1 cellular context compared by ENCODE assay signal in the genomic region with DNA sequence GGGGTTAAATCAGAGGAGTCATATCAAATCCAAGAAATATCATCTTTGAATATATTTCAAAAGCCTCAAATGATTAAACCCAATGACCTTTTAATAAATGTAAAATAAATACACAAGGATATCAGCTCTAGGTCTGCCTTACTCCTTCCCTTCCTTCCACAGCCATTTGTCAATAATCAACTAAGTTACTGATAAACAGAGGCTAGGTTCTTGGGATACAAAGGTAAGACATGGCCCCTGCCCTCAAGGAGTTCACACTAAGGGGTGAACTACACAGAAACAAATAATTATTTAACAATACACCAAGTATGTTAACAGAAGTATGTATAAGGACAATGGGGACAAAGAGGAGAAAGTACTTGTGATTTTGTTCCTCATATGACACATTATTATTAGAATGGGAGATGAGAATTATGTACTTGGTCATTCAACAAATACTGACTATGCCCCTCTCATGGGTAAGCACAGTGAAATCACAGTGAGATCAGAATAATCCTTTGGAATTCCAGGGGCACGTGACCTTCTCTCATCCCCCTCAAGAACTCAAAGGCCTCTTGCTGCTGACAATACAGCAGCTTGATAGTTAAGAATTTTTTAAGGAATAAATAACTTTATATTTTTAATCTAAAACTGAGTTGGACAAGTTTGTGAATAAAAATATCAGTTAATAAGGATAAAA.
TF ChIP-seq lines count a peak whose summit lies in the region.

No MANE protein-coding gene starts in this region.

TF ChIP-seq in IMR-90, 13 proteins besides CTCF, POLR2A, EP300 and RAD21:
- TF ChIP-seq MXI1 (IDR thresholded peaks at IDR 0.05; ENCODE audit: borderline replicate concordance, low read depth, low read length), result no peak
- no peak for TF ChIP-seq RCOR1 (IDR thresholded peaks at IDR 0.05; ENCODE audit: insufficient replicate concordance, low read length)
- TF ChIP-seq, protein P1, sequence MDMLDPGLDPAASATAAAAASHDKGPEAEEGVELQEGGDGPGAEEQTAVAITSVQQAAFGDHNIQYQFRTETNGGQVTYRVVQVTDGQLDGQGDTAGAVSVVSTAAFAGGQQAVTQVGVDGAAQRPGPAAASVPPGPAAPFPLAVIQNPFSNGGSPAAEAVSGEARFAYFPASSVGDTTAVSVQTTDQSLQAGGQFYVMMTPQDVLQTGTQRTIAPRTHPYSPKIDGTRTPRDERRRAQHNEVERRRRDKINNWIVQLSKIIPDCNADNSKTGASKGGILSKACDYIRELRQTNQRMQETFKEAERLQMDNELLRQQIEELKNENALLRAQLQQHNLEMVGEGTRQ (IDR thresholded peaks at IDR 0.05; ENCODE audit: low read depth, low read length), result 0 out of 2 replicates have a peak, but pooled peaks have one; percentile 5
- no peak for TF ChIP-seq MAFK (IDR thresholded peaks at IDR 0.05; ENCODE audit: low read depth, low read length)
